ENCODE assay signal across 27 cellular contexts in genomic region chr5:164362021-164362420, GRCh38.
"Had no signal": no experiment of that assay in that cellular context is flagged by ENCODE, and none has a peak within 500 bp of the region (broad histone marks: within the 10 kb centered on the region; RNA-seq: fewer than 3 reads in every experiment).

No MANE protein-coding gene starts in this region.

- FAIRE-seq: small intestine had no signal

- H3K27ac ChIP-seq: colonic mucosa, gastroesophageal sphincter, hepatocyte, left ventricle myocardium inferior, ovary, sigmoid colon, uterus had no signal

- H2AFZ ChIP-seq: hepatocyte had no signal

- DNase-seq: activated CD4-positive, alpha-beta T cell treated with anti-CD3 and anti-CD28 coated beads for 1 hour; activated CD4-positive, alpha-beta T cell treated with anti-CD3 and anti-CD28 coated beads, Interleukin-2, amount 10 ng/mL, durations not matched to agents 7 days and 5 days; activated CD8-positive, alpha-beta memory T cell treated with anti-CD3 and anti-CD28 coated beads, Interleukin-2, amount 10 ng/mL, durations not matched to agents 7 days and 5 days; activated CD8-positive, alpha-beta T cell treated with anti-CD3 and anti-CD28 coated beads, Interleukin-2, amount 10 ng/mL, durations not matched to agents 7 days and 5 days; activated naive CD4-positive, alpha-beta T cell; activated T-cell treated with anti-CD3 and anti-CD28 coated beads, Interleukin-2, amount 50 U/mL, for 48 hours; colonic mucosa; effector CD8-positive, alpha-beta T cell; erythroblast; islet precursor cell; left ventricle myocardium inferior; ovary; retina; sigmoid colon; small intestine; stimulated activated CD4-positive, alpha-beta T cell treated with anti-CD3 and anti-CD28 coated beads, Interleukin-1b, Interleukin-23, amount 100 ng/mL, for 48 hours; stimulated activated CD4-positive, alpha-beta T cell treated with anti-CD3 and anti-CD28 coated beads, Interleukin-4, amount 100 ng/mL, for 4 hours; stimulated activated CD8-positive, alpha-beta memory T cell treated with anti-CD3 and anti-CD28 coated beads, Interleukin-4, amount 100 ng/mL, for 48 hours; stimulated activated naive CD8-positive, alpha-beta T cell treated with anti-CD3 and anti-CD28 coated beads, Interleukin-15, amount 100 ng/mL, for 72 hours; substantia nigra; T1000; uterus had no signal

- H3K4me2 ChIP-seq: hepatocyte had no signal

- ATAC-seq: activated CD8-positive, alpha-beta memory T cell treated with anti-CD3 and anti-CD28 coated beads, Interleukin-2, amount 10 ng/mL, durations not matched to agents 7 days and 5 days; activated CD8-positive, alpha-beta T cell treated with anti-CD3 and anti-CD28 coated beads, Interleukin-2, amount 10 ng/mL, durations not matched to agents 7 days and 5 days; activated naive CD4-positive, alpha-beta T cell treated with anti-CD3 and anti-CD28 coated beads, Interleukin-2, amount 50 U/mL, for 72 hours; gastroesophageal sphincter; stimulated activated memory B cell treated with anti-CD40 and anti-IgM and Interleukin-4, amounts not matched to agents 10 μg/mL and 1 μg/mL and 100 μg/mL, for 72 hours; stimulated activated naive CD8-positive, alpha-beta T cell treated with anti-CD3 and anti-CD28 coated beads, Interleukin-15, amount 100 ng/mL, for 72 hours; WTC11 had no signal

- H3K4me3 ChIP-seq: colonic mucosa, gastroesophageal sphincter, hepatocyte, left ventricle myocardium inferior, ovary, sigmoid colon, uterus had no signal

- H3K36me3 ChIP-seq: colonic mucosa, gastroesophageal sphincter, left ventricle myocardium inferior, ovary, sigmoid colon, uterus had no signal

- H3K79me2 ChIP-seq: hepatocyte had no signal

- H3K4me1 ChIP-seq: colonic mucosa, gastroesophageal sphincter, left ventricle myocardium inferior, uterus had no signal

- H3K9me3 ChIP-seq: colonic mucosa, gastroesophageal sphincter, left ventricle myocardium inferior, ovary, sigmoid colon, uterus had no signal

- H3K27me3 ChIP-seq: colonic mucosa, gastroesophageal sphincter, hepatocyte, ovary, sigmoid colon, uterus had no signal
